20 cellular contexts compared by ENCODE assay signal in the genomic region with DNA sequence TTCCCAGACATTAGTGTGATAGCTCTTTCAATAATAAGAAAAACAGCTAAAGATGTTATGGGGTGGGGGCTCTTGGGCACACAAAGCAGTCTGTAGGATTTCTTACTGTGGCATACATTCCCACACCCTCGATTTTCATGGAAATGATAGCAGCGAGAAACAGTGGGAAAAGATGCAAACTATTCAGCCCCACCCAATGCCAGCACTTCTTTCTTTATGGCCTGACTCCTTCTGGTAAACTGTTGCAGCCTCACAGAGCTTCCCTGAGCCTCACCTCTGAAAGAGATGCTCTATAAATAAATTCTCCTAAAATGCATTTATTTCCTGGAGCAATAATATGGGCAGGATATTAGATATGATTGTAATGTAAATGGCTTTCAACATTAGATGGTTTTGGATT. TPM values are rescaled to one million over a fixed set of nuclear protein-coding genes. Genes with fewer than 3 reads are reported as not detected.
A peak's percentile ranks its signal among the peaks of the same experiment; 100 is the strongest.
DNase-seq lines count a peak whose midpoint lies in the region; ATAC-seq and TF ChIP-seq lines count a peak whose summit lies in the region.
"Had no signal": no experiment of that assay in that cellular context is flagged by ENCODE, and none has a peak within 500 bp of the region (broad histone marks: within the 10 kb centered on the region; RNA-seq: fewer than 3 reads in every experiment).

No MANE protein-coding gene starts in this region.

- H3K4me2 ChIP-seq in parathyroid adenoma (ENCODE audit: low read length): no peak overlapping the region

- H3K36me3 ChIP-seq in HUES64 (ENCODE audit: insufficient read depth, low read length): no peaks in the 10 kb centered on the region
- no peaks in the 10 kb centered on the region for H3K36me3 ChIP-seq in parathyroid adenoma (ENCODE audit: control insufficient read depth, insufficient read depth, low read length)
- H3K36me3 ChIP-seq: spleen, transverse colon had no signal

- CTCF ChIA-PET in WTC11 (lab: Charles Lee): interaction anchor here (0.6 to 1.3 kb wide), 2 partner anchors 14 to 139 kb away, joined by 4 read pairs; no protein-coding TSS in a partner anchor

- H3K27ac Mint-ChIP-seq in WTC11: no peak overlapping the region
- H3K27ac Mint-ChIP-seq: B cell; stimulated activated memory B cell treated with anti-CD40 and anti-IgM and Interleukin-4, amounts not matched to agents 10 μg/mL and 1 μg/mL and 100 μg/mL, for 72 hours had no signal

- TF ChIP-seq CTCF in WTC11 (IDR thresholded peaks at IDR 0.05): no peak
- TF ChIP-seq CTCF in parathyroid adenoma (IDR thresholded peaks at IDR 0.05): no peak

- H3K4me3 ChIP-seq in HUES64 (ENCODE audit: low read length) (peak overlapping the region; percentile 36), parathyroid adenoma (ENCODE audit: low read depth, low read length) (no peak overlapping the region)
- H3K4me3 ChIP-seq: body of pancreas, spleen, transverse colon had no signal

- peak overlapping the region; percentile 21; the same call in 1 of the 2 replicates for H3K27ac ChIP-seq in HUES64 (ENCODE audit: low read depth, low read length)
- H3K27ac ChIP-seq in parathyroid adenoma: peak overlapping the region; percentile 82
- H3K27ac ChIP-seq: body of pancreas, psoas muscle, spleen, transverse colon had no signal

- no peaks in the 10 kb centered on the region for H3K27me3 Mint-ChIP-seq in WTC11 (ENCODE audit: low read depth)
- H3K27me3 Mint-ChIP-seq: B cell had no signal

- POLR2A ChIA-PET in WTC11 (lab: Charles Lee): no interaction called here

- H3K9me3 ChIP-seq in HUES64 (ENCODE audit: insufficient read depth, low read depth, low read length) (no peaks in the 10 kb centered on the region), parathyroid adenoma (ENCODE audit: control insufficient read depth, low read length) (no peaks in the 10 kb centered on the region)
- H3K9me3 ChIP-seq: body of pancreas, psoas muscle, spleen, transverse colon had no signal

- no peak overlapping the region for H3K4me3 Mint-ChIP-seq in WTC11
- H3K4me3 Mint-ChIP-seq: B cell; stimulated activated memory B cell treated with anti-CD40 and anti-IgM and Interleukin-4, amounts not matched to agents 10 μg/mL and 1 μg/mL and 100 μg/mL, for 72 hours had no signal

- H3K79me2 ChIP-seq in parathyroid adenoma: no peaks in the 10 kb centered on the region

- H3K27me3 ChIP-seq in HUES64 (ENCODE audit: insufficient read depth, low read length) (no peaks in the 10 kb centered on the region), parathyroid adenoma (ENCODE audit: control insufficient read depth, insufficient read depth, low read length) (no peaks in the 10 kb centered on the region)
- H3K27me3 ChIP-seq: body of pancreas, transverse colon had no signal

- 40% methylated on average over 2 of the region's 2 CpGs for WGBS in HUES64

- H3K9ac ChIP-seq in HUES64 (ENCODE audit: low read depth, low read length) (0 out of 2 replicates have a peak overlapping the region, but pooled peaks have one; percentile 2), parathyroid adenoma (no peak overlapping the region)

- ATAC-seq in WTC11 (peak; percentile 33), GM21390 (IDR thresholded peaks at IDR 0.05; ENCODE audit: unreplicated experiment) (no peak)
- ATAC-seq: body of pancreas; left colon; stimulated activated memory B cell treated with anti-CD40 and anti-IgM and Interleukin-4, amounts not matched to agents 10 μg/mL and 1 μg/mL and 100 μg/mL, for 72 hours had no signal

- peak overlapping the region; percentile 73 for H2AFZ ChIP-seq in parathyroid adenoma

- no peaks in the 10 kb centered on the region for H3K36me3 Mint-ChIP-seq in WTC11
- H3K36me3 Mint-ChIP-seq: stimulated activated memory B cell treated with anti-CD40 and anti-IgM and Interleukin-4, amounts not matched to agents 10 μg/mL and 1 μg/mL and 100 μg/mL, for 72 hours had no signal

- H3K4me1 Mint-ChIP-seq in WTC11: peaks cover 13% of the 10 kb centered on the region
- H3K4me1 Mint-ChIP-seq: B cell had no signal

- H3K9me3 Mint-ChIP-seq in WTC11: no peaks in the 10 kb centered on the region
- H3K9me3 Mint-ChIP-seq: stimulated activated memory B cell treated with anti-CD40 and anti-IgM and Interleukin-4, amounts not matched to agents 10 μg/mL and 1 μg/mL and 100 μg/mL, for 72 hours had no signal

- peaks cover 30% of the 10 kb centered on the region for H3K4me1 ChIP-seq in HUES64 (ENCODE audit: insufficient read depth, low read length)
- peaks cover 12% of the 10 kb centered on the region for H3K4me1 ChIP-seq in parathyroid adenoma
- H3K4me1 ChIP-seq: body of pancreas, psoas muscle, spleen, transverse colon had no signal

- no peak for DNase-seq in WTC11 (ENCODE audit: low spot score)
- DNase-seq in hippocampal formation (lab: John Stamatoyannopoulos, UW): peak; percentile 12 to 54
- no peak for DNase-seq in mucosa of gallbladder (ENCODE audit: low spot score)
- no peak for DNase-seq in LoVo (ENCODE audit: low spot score)
- DNase-seq: activated CD4-positive, alpha-beta T cell treated with anti-CD3 and anti-CD28 coated beads, Interleukin-2, amount 50 U/mL, for 48 hours; activated naive CD4-positive, alpha-beta T cell treated with anti-CD3 and anti-CD28 coated beads, Interleukin-2, amount 50 U/mL, for 16 hours; activated T-cell treated with anti-CD3 and anti-CD28 coated beads, Interleukin-2, amount 50 U/mL, for 1 hour; body of pancreas; KBM-7; left colon; NCI-H1092; NCI-H2171 treated with DMSO at 0.1 percent for 48 hours; psoas muscle; spleen; transverse colon had no signal

TF ChIP-seq in WTC11, 78 proteins besides CTCF, POLR2A, EP300 and RAD21:
- TF ChIP-seq, protein P1, sequence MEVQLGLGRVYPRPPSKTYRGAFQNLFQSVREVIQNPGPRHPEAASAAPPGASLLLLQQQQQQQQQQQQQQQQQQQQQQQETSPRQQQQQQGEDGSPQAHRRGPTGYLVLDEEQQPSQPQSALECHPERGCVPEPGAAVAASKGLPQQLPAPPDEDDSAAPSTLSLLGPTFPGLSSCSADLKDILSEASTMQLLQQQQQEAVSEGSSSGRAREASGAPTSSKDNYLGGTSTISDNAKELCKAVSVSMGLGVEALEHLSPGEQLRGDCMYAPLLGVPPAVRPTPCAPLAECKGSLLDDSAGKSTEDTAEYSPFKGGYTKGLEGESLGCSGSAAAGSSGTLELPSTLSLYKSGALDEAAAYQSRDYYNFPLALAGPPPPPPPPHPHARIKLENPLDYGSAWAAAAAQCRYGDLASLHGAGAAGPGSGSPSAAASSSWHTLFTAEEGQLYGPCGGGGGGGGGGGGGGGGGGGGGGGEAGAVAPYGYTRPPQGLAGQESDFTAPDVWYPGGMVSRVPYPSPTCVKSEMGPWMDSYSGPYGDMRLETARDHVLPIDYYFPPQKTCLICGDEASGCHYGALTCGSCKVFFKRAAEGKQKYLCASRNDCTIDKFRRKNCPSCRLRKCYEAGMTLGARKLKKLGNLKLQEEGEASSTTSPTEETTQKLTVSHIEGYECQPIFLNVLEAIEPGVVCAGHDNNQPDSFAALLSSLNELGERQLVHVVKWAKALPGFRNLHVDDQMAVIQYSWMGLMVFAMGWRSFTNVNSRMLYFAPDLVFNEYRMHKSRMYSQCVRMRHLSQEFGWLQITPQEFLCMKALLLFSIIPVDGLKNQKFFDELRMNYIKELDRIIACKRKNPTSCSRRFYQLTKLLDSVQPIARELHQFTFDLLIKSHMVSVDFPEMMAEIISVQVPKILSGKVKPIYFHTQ (CRISPR knock-in tag; IDR thresholded peaks at IDR 0.05): no peak
- TF ChIP-seq, protein P2, sequence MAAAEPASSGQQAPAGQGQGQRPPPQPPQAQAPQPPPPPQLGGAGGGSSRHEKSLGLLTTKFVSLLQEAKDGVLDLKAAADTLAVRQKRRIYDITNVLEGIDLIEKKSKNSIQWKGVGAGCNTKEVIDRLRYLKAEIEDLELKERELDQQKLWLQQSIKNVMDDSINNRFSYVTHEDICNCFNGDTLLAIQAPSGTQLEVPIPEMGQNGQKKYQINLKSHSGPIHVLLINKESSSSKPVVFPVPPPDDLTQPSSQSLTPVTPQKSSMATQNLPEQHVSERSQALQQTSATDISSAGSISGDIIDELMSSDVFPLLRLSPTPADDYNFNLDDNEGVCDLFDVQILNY (CRISPR knock-in tag; IDR thresholded peaks at IDR 0.05): no peak
- TF ChIP-seq ZNF423 (CRISPR knock-in tag; IDR thresholded peaks at IDR 0.05) (no peak), RELA (CRISPR knock-in tag; IDR thresholded peaks at IDR 0.05; ENCODE audit: borderline replicate concordance) (no peak), ZBTB21 (CRISPR knock-in tag; IDR thresholded peaks at IDR 0.05; ENCODE audit: borderline replicate concordance) (no peak), JAZF1 (CRISPR knock-in tag; IDR thresholded peaks at IDR 0.05) (no peak), ZNF317 (CRISPR knock-in tag; IDR thresholded peaks at IDR 0.05; ENCODE audit: borderline replicate concordance, low read depth) (no peak), CREB1 (CRISPR knock-in tag; IDR thresholded peaks at IDR 0.05) (no peak)
- TF ChIP-seq, protein P3, sequence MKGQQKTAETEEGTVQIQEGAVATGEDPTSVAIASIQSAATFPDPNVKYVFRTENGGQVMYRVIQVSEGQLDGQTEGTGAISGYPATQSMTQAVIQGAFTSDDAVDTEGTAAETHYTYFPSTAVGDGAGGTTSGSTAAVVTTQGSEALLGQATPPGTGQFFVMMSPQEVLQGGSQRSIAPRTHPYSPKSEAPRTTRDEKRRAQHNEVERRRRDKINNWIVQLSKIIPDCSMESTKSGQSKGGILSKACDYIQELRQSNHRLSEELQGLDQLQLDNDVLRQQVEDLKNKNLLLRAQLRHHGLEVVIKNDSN (CRISPR knock-in tag; IDR thresholded peaks at IDR 0.05): no peak
TF ChIP-seq in WTC11: peak in this region for 0.

RNA-seq across cellular contexts. Expression of a gene that starts 0.9 kb away (rescaled TPM):
- 17.8 TPM for polyA plus RNA-seq in HUES64 (2013, experiment 1 of 2)
- 13.5 TPM for polyA plus RNA-seq in HUES64 (2013, experiment 2 of 2)
- total RNA-seq in WTC11 (2021): 27.9 to 33.7 TPM (median 30.8 TPM) in 3 replicates
- total RNA-seq in mucosa of gallbladder: 13.7 TPM

Comparison
In these comparisons a context has a peak if more than half of its experiments do, and no peak if none do; other contexts are left out.
1. DNase-seq: peak in hippocampal formation (2 of 2); none in WTC11 (single experiment), mucosa of gallbladder (single experiment) and LoVo (single experiment).